ENCODE assay signal across 25 cellular contexts in the genomic region with DNA sequence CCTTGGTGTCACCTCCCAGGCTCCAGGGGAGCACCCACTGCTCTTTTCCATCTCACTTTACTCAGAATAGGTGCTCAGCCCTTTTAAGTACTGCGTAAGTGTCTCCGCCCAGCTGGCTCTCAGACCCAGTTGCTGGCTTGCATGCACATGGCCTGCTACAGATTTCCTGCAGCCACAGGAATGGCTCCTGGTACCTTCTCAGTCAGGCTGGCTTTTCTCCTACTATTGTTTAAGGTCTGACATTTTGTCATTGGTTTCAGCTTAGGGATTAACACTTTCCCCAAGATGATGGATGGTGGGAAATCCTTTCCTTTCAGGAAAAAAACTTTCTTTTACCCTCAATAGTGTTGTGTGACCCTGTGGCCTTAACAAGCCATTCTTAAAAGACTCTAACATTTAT.
A peak's percentile ranks its signal among the peaks of the same experiment; 100 is the strongest.
DNase-seq lines count a peak whose midpoint lies in the region; ATAC-seq and TF ChIP-seq lines count a peak whose summit lies in the region.
"Had no signal": no experiment of that assay in that cellular context is flagged by ENCODE, and none has a peak within 500 bp of the region (broad histone marks: within the 10 kb centered on the region; RNA-seq: fewer than 3 reads in every experiment).

No MANE protein-coding gene starts in this region.

- H3K18ac ChIP-seq in neuronal stem cell (ENCODE audit: low read length), result peak overlapping the region; percentile 49

- H4K91ac ChIP-seq in neuronal stem cell (ENCODE audit: low read depth, low read length, poor library complexity), result no peak overlapping the region

- DNase-seq in ELF-1 (ENCODE audit: low read depth, low spot score), result peak; percentile 45
- no peak for DNase-seq in RWPE2 (ENCODE audit: low spot score)
- peak; percentile 16 for DNase-seq in fibroblast of villous mesenchyme (ENCODE audit: low read depth)
- no peak for DNase-seq in neuronal stem cell (ENCODE audit: low spot score)
- DNase-seq in DMS153 treated with DMSO at 0.1 percent for 48 hours (lab: John Stamatoyannopoulos, UW; ENCODE audit: unreplicated experiment), result no peak
- no peak for DNase-seq in NCI-H226
- no peak for DNase-seq in superior temporal gyrus (ENCODE audit: extremely low spot score)
- DNase-seq in T1000 (lab: John Stamatoyannopoulos, UW), result no peak
- DNase-seq: C1 segment of cervical spinal cord; Caco-2; CD4-positive, alpha-beta memory T cell; DMS 273 treated with DMSO at 0.1 percent for 48 hours; DMS79 treated with DMSO at 0.1 percent for 48 hours; GM23248; HCEC 1CT; KBM-7; NCI-H1105 treated with DMSO at 0.1 percent for 48 hours; NCI-H146; NCI-H1930; NCI-H2107; NCI-H446; NCI-H526 treated with DMSO at 0.1 percent for 48 hours; SHP77 treated with DMSO at 0.1 percent for 48 hours had no signal

- H3K27ac ChIP-seq in RWPE2 (ENCODE audit: poor library complexity, severe bottlenecking) (peak overlapping the region; percentile 0), neuronal stem cell (replicated peaks; ENCODE audit: low read length) (peak overlapping the region; percentile 70)
- H3K27ac ChIP-seq: GM23248, RWPE1 had no signal

- H3K36me3 ChIP-seq in RWPE2 (ENCODE audit: low read depth) (no peaks in the 10 kb centered on the region), neuronal stem cell (replicated peaks in 1 of 2; ENCODE audit: control insufficient read depth in 2 of 2, insufficient read depth in 2 of 2, low read length in 2 of 2) (no peaks in the 10 kb centered on the region)

- no peak overlapping the region for H3K14ac ChIP-seq in neuronal stem cell (ENCODE audit: low read length)

- H3K4ac ChIP-seq in neuronal stem cell (ENCODE audit: low read length), result no peak overlapping the region

- H2BK12ac ChIP-seq in neuronal stem cell (ENCODE audit: low read length), result peak overlapping the region; percentile 43

- peaks cover 13% of the 10 kb centered on the region for H3K4me1 ChIP-seq in RWPE2 (ENCODE audit: insufficient read depth, poor library complexity, severe bottlenecking)
- H3K4me1 ChIP-seq in neuronal stem cell (ENCODE audit: control insufficient read depth in 2 of 2, insufficient read depth in 1 of 2, low read depth in 1 of 2, low read length in 2 of 2), result peaks cover 0 to 4% of the 10 kb centered on the region in 2 donors

- H3K79me1 ChIP-seq in neuronal stem cell (ENCODE audit: low read depth, low read length), result no peaks in the 10 kb centered on the region

- WGBS in neuronal stem cell (ENCODE audit: extremely low coverage in 2 of 2, insufficient read length in 2 of 2, insufficient replicate concordance in 1 of 2), 2 donors, result no CpG with 5 or more reads among the region's 2 CpGs

- H2AK5ac ChIP-seq in neuronal stem cell (ENCODE audit: low read depth, low read length), result no peak overlapping the region

- H3K27me3 ChIP-seq in RWPE2 (ENCODE audit: insufficient read depth, poor library complexity, severe bottlenecking) (no peaks in the 10 kb centered on the region), neuronal stem cell (ENCODE audit: control insufficient read depth in 3 of 3, insufficient read depth in 3 of 3, low read depth in 1 of 3, low read length in 3 of 3) (no peaks in the 10 kb centered on the region)

- H3K9ac ChIP-seq in neuronal stem cell (ENCODE audit: low read depth, low read length, poor library complexity), result no peak overlapping the region
- H3K9ac ChIP-seq: GM23248 had no signal

- H3K4me3 ChIP-seq in RWPE2 (ENCODE audit: severe bottlenecking) (no peak overlapping the region), fibroblast of villous mesenchyme (ENCODE audit: low read depth, low read length) (no peak overlapping the region), neuronal stem cell (ENCODE audit: low read length in 2 of 2) (no peak overlapping the region)
- H3K4me3 ChIP-seq: GM23248 had no signal

- no peak for ATAC-seq in RWPE2 (ENCODE audit: low read depth)
- ATAC-seq: Panc1 had no signal

- no peak overlapping the region for H2BK15ac ChIP-seq in neuronal stem cell (ENCODE audit: low read length)

- no peak overlapping the region for H4K8ac ChIP-seq in neuronal stem cell (ENCODE audit: low read depth, low read length)

- H3K4me2 ChIP-seq in neuronal stem cell (ENCODE audit: insufficient read depth, low read length, poor library complexity, severe bottlenecking), result no peak overlapping the region

- H3K23ac ChIP-seq in neuronal stem cell (ENCODE audit: low read depth, low read length, poor library complexity), result no peak overlapping the region

- no peak overlapping the region for H2BK5ac ChIP-seq in neuronal stem cell (ENCODE audit: low read length)

- H3K9me3 ChIP-seq in RWPE2 (ENCODE audit: severe bottlenecking) (no peaks in the 10 kb centered on the region), neuronal stem cell (replicated peaks in 1 of 2; ENCODE audit: control insufficient read depth in 2 of 2, insufficient read depth in 1 of 2, low read depth in 1 of 2, low read length in 2 of 2) (no peaks in the 10 kb centered on the region)
- H3K9me3 ChIP-seq: Caco-2 had no signal

- H2AFZ ChIP-seq in neuronal stem cell (ENCODE audit: low read length), result peak overlapping the region; percentile 32
- H2AFZ ChIP-seq: GM23248 had no signal

- H2BK120ac ChIP-seq in neuronal stem cell (ENCODE audit: low read depth, low read length), result no peak overlapping the region

- TF ChIP-seq CTCF in RWPE2 (IDR thresholded peaks at IDR 0.05; ENCODE audit: poor library complexity, severe bottlenecking) (no peak), fibroblast of villous mesenchyme (IDR thresholded peaks at IDR 0.05; ENCODE audit: insufficient read depth, low read depth, low read length) (no peak)

Comparison
In these comparisons a context has a peak if more than half of its experiments do, and no peak if none do; other contexts are left out.
1. DNase-seq: peak in ELF-1 (single experiment) and fibroblast of villous mesenchyme (single experiment); none in RWPE2 (single experiment), neuronal stem cell (single experiment), DMS153 treated with DMSO at 0.1 percent for 48 hours (single experiment), NCI-H226 (single experiment), superior temporal gyrus (single experiment) and T1000 (single experiment).